Comparison of ENCODE assay signal across 19 cellular contexts in the genomic region with DNA sequence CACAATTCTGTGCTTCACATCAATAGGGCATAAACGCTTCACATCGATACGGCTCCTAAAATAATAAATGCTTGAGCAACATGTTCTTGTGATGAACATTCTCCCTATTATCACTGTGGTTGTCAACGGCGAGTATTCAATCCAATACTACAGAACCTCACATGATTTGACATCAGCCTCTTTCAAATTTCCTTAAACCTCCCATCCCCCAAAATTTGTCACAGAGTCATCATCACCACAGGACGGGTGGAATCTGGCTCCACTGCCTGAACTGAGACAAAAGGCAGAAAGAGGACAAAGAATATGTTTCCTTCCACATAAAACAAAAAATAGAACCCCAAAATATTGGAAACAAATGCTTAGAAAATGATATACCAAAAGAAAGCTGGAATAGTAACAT. TPM values are rescaled to one million over a fixed set of nuclear protein-coding genes. Genes with fewer than 3 reads are reported as not detected.
A peak's percentile ranks its signal among the peaks of the same experiment; 100 is the strongest.
DNase-seq lines count a peak whose midpoint lies in the region; ATAC-seq lines count a peak whose summit lies in the region.
"Had no signal": no experiment of that assay in that cellular context is flagged by ENCODE, and none has a peak within 500 bp of the region (broad histone marks: within the 10 kb centered on the region; RNA-seq: fewer than 3 reads in every experiment).

No MANE protein-coding gene starts in this region.

- H3K27me3 Mint-ChIP-seq in activated CD4-positive, alpha-beta T cell treated with anti-CD3 and anti-CD28 coated beads, Interleukin-2, amount 10 ng/mL, durations not matched to agents 24 days and 14 days = no peaks in the 10 kb centered on the region
- H3K27me3 Mint-ChIP-seq in T-helper 2 cell treated with Interferon-gamma antibody and Interleukin-4, amounts not matched to agents 5 μg/mL and 100 μg/mL, for 36 hours (ENCODE audit: low read depth) = no peaks in the 10 kb centered on the region
- no peaks in the 10 kb centered on the region for H3K27me3 Mint-ChIP-seq in activated naive CD8-positive, alpha-beta T cell treated with anti-CD3 and anti-CD28 coated beads, Interleukin-2, amount 50 U/mL, for 24 hours

- peak overlapping the region; percentile 91 for H3K27ac Mint-ChIP-seq in activated CD4-positive, alpha-beta T cell treated with anti-CD3 and anti-CD28 coated beads, Interleukin-2, amount 10 ng/mL, durations not matched to agents 24 days and 14 days
- peak overlapping the region; percentile 81 for H3K27ac Mint-ChIP-seq in T-helper 2 cell treated with Interferon-gamma antibody and Interleukin-4, amounts not matched to agents 5 μg/mL and 100 μg/mL, for 36 hours
- H3K27ac Mint-ChIP-seq in activated naive CD8-positive, alpha-beta T cell treated with anti-CD3 and anti-CD28 coated beads, Interleukin-2, amount 50 U/mL, for 24 hours = peak overlapping the region; percentile 91
- peak overlapping the region; percentile 92 for H3K27ac Mint-ChIP-seq in stimulated activated effector memory CD8-positive, alpha-beta T cell treated with anti-CD3 and anti-CD28 coated beads, Interleukin-12 subunit alpha, Interleukin-12 subunit beta, amount 100 ng/mL, for 72 hours

- intact Hi-C loops in activated CD4-positive, alpha-beta T cell treated with anti-CD3 and anti-CD28 coated beads, Interleukin-2, amount 10 ng/mL, durations not matched to agents 24 days and 14 days (cut with micrococcal nuclease) = loop anchor here (2.0 to 10.0 kb wide), 4 partner anchors 15 to 761 kb away; partner anchors contain the start of gene MTCL3

- H3K36me3 Mint-ChIP-seq in activated CD4-positive, alpha-beta T cell treated with anti-CD3 and anti-CD28 coated beads, Interleukin-2, amount 10 ng/mL, durations not matched to agents 24 days and 14 days (ENCODE audit: low read depth) = peaks cover 35% of the 10 kb centered on the region
- H3K36me3 Mint-ChIP-seq in T-helper 2 cell treated with Interferon-gamma antibody and Interleukin-4, amounts not matched to agents 5 μg/mL and 100 μg/mL, for 36 hours (ENCODE audit: low read depth) = peaks cover 51% of the 10 kb centered on the region
- peaks cover 13% of the 10 kb centered on the region for H3K36me3 Mint-ChIP-seq in activated naive CD8-positive, alpha-beta T cell treated with anti-CD3 and anti-CD28 coated beads, Interleukin-2, amount 50 U/mL, for 24 hours (ENCODE audit: low read depth)
- peaks cover 61% of the 10 kb centered on the region for H3K36me3 Mint-ChIP-seq in stimulated activated effector memory CD8-positive, alpha-beta T cell treated with anti-CD3 and anti-CD28 coated beads, Interleukin-12 subunit alpha, Interleukin-12 subunit beta, amount 100 ng/mL, for 72 hours

- DNase-seq in activated CD4-positive, alpha-beta T cell treated with anti-CD3 and anti-CD28 coated beads, Interleukin-2, amount 10 ng/mL, durations not matched to agents 24 days and 14 days = no peak
- no peak for DNase-seq in activated CD4-positive, alpha-beta T cell treated with anti-CD3 and anti-CD28 coated beads, Interleukin-2, amount 50 U/mL, for 1 hour
- peak; percentile 31 for DNase-seq in T-helper 2 cell treated with Interferon-gamma antibody and Interleukin-4, amounts not matched to agents 5 μg/mL and 100 μg/mL, for 36 hours (ENCODE audit: low spot score)
- no peak for DNase-seq in activated naive CD8-positive, alpha-beta T cell treated with anti-CD3 and anti-CD28 coated beads, Interleukin-2, amount 50 U/mL, for 24 hours
- DNase-seq in stimulated activated effector memory CD8-positive, alpha-beta T cell treated with anti-CD3 and anti-CD28 coated beads, Interleukin-12 subunit alpha, Interleukin-12 subunit beta, amount 100 ng/mL, for 72 hours (ENCODE audit: low spot score in 2 of 2) = no peak
- DNase-seq in SKM-1 (lab: John Stamatoyannopoulos, UW; ENCODE audit: unreplicated experiment) (no peak), NCI-H2196 (lab: John Stamatoyannopoulos, UW; ENCODE audit: unreplicated experiment) (no peak), NCI-H1048 (lab: John Stamatoyannopoulos, UW) (no peak)
- DNase-seq: cortex of kidney, NCI-H2081, NCI-H748 treated with DMSO at 0.1 percent for 48 hours, PC-9, transverse colon, WERI-Rb-1 had no signal

- peak; percentile 89 for ATAC-seq in activated naive CD8-positive, alpha-beta T cell treated with anti-CD3 and anti-CD28 coated beads, Interleukin-2, amount 50 U/mL, for 24 hours
- peak; percentile 81 for ATAC-seq in stimulated activated effector memory CD8-positive, alpha-beta T cell treated with anti-CD3 and anti-CD28 coated beads, Interleukin-12 subunit alpha, Interleukin-12 subunit beta, amount 100 ng/mL, for 72 hours
- ATAC-seq: esophagus mucosa, SK-N-SH treated with all-trans-retinoic acid at 6 μM for 48 hours had no signal

- peaks cover 10% of the 10 kb centered on the region for H3K9me3 Mint-ChIP-seq in activated CD4-positive, alpha-beta T cell treated with anti-CD3 and anti-CD28 coated beads, Interleukin-2, amount 10 ng/mL, durations not matched to agents 24 days and 14 days
- H3K9me3 Mint-ChIP-seq in T-helper 2 cell treated with Interferon-gamma antibody and Interleukin-4, amounts not matched to agents 5 μg/mL and 100 μg/mL, for 36 hours = peaks cover 8% of the 10 kb centered on the region
- H3K9me3 Mint-ChIP-seq in activated naive CD8-positive, alpha-beta T cell treated with anti-CD3 and anti-CD28 coated beads, Interleukin-2, amount 50 U/mL, for 24 hours = no peaks in the 10 kb centered on the region
- no peaks in the 10 kb centered on the region for H3K9me3 Mint-ChIP-seq in stimulated activated effector memory CD8-positive, alpha-beta T cell treated with anti-CD3 and anti-CD28 coated beads, Interleukin-12 subunit alpha, Interleukin-12 subunit beta, amount 100 ng/mL, for 72 hours

- H3K4me1 Mint-ChIP-seq in activated CD4-positive, alpha-beta T cell treated with anti-CD3 and anti-CD28 coated beads, Interleukin-2, amount 10 ng/mL, durations not matched to agents 24 days and 14 days = peaks cover 39% of the 10 kb centered on the region
- peaks cover 47% of the 10 kb centered on the region for H3K4me1 Mint-ChIP-seq in T-helper 2 cell treated with Interferon-gamma antibody and Interleukin-4, amounts not matched to agents 5 μg/mL and 100 μg/mL, for 36 hours (ENCODE audit: low read depth)
- peaks cover 59% of the 10 kb centered on the region for H3K4me1 Mint-ChIP-seq in activated naive CD8-positive, alpha-beta T cell treated with anti-CD3 and anti-CD28 coated beads, Interleukin-2, amount 50 U/mL, for 24 hours
- peaks cover 27% of the 10 kb centered on the region for H3K4me1 Mint-ChIP-seq in stimulated activated effector memory CD8-positive, alpha-beta T cell treated with anti-CD3 and anti-CD28 coated beads, Interleukin-12 subunit alpha, Interleukin-12 subunit beta, amount 100 ng/mL, for 72 hours

- H3K4me3 Mint-ChIP-seq in activated CD4-positive, alpha-beta T cell treated with anti-CD3 and anti-CD28 coated beads, Interleukin-2, amount 10 ng/mL, durations not matched to agents 24 days and 14 days = peak overlapping the region; percentile 85
- H3K4me3 Mint-ChIP-seq in T-helper 2 cell treated with Interferon-gamma antibody and Interleukin-4, amounts not matched to agents 5 μg/mL and 100 μg/mL, for 36 hours = peak overlapping the region; percentile 65
- H3K4me3 Mint-ChIP-seq in activated naive CD8-positive, alpha-beta T cell treated with anti-CD3 and anti-CD28 coated beads, Interleukin-2, amount 50 U/mL, for 24 hours = peak overlapping the region; percentile 71
- H3K4me3 Mint-ChIP-seq in stimulated activated effector memory CD8-positive, alpha-beta T cell treated with anti-CD3 and anti-CD28 coated beads, Interleukin-12 subunit alpha, Interleukin-12 subunit beta, amount 100 ng/mL, for 72 hours = peak overlapping the region; percentile 64
- H3K4me3 Mint-ChIP-seq: neural crest cell had no signal

RNA-seq across cellular contexts. Expression of gene THEMIS, which starts 7.3 kb away (rescaled TPM):
- 14.3 and 15.3 TPM in 2 replicates for total RNA-seq in activated CD4-positive, alpha-beta T cell treated with anti-CD3 and anti-CD28 coated beads, Interleukin-2, amount 10 ng/mL, durations not matched to agents 24 days and 14 days
- total RNA-seq: A172, ascending aorta, neural crest cell, PC-9 had no signal
